ENCODE assay signal across 27 cellular contexts in the genomic region with DNA sequence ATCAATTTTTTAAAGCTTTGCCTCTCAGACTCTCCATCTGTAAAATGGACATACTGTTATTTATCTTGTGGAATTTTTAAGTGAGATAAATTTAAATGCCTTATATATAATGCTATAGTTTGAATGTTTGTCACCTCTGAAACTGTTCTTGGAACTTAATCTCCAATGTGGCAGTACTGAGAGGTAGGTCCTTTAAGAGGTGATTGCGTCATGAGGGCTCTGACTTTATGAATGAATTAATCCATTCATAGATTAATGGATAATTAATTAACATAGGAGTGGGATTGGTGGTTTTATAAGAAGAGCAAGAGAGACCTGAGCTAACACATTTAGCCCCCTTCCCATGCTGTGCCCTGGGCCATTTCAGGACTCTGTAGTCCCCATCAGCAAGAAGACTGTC.
"Had no signal": no experiment of that assay in that cellular context is flagged by ENCODE, and none has a peak within 500 bp of the region (broad histone marks: within the 10 kb centered on the region; RNA-seq: fewer than 3 reads in every experiment).

No MANE protein-coding gene starts in this region.

- ATAC-seq: stimulated activated effector memory CD8-positive, alpha-beta T cell treated with anti-CD3 and anti-CD28 coated beads, Interleukin-12 subunit alpha, Interleukin-12 subunit beta, amount 100 ng/mL, for 72 hours; stimulated activated memory B cell treated with anti-CD40 and anti-IgM and Interleukin-4, amounts not matched to agents 10 μg/mL and 1 μg/mL and 100 μg/mL, for 72 hours; stimulated activated naive B cell treated with anti-CD40 and anti-IgM and Interleukin-4, amounts not matched to agents 10 μg/mL and 1 μg/mL and 100 μg/mL, for 72 hours; stimulated activated naive CD8-positive, alpha-beta T cell treated with anti-CD3 and anti-CD28 coated beads, Interleukin-15, amount 100 ng/mL, for 72 hours; stimulated activated naive CD8-positive, alpha-beta T cell treated with anti-CD3 and anti-CD28 coated beads, Interleukin-15, Interleukin-2, amounts not matched to agents 100 U/mL and 50 U/mL, for 24 hours; upper lobe of right lung had no signal

- H3K9me3 ChIP-seq: stomach, suprapubic skin, testis, thoracic aorta, thyroid gland, tibial artery, tibial nerve, transverse colon, upper lobe of left lung, upper lobe of right lung, uterus, vagina had no signal

- FAIRE-seq: urothelium cell line had no signal

- H3K27ac ChIP-seq: stomach, suprapubic skin, testis, thoracic aorta, thyroid gland, tibial artery, tibial nerve, transverse colon, upper lobe of left lung, upper lobe of right lung, uterus, vagina had no signal

- H3K4me3 ChIP-seq: stomach, suprapubic skin, testis, thoracic aorta, thyroid gland, tibial artery, tibial nerve, transverse colon, upper lobe of left lung, upper lobe of right lung, uterus, vagina had no signal

- H3K27me3 ChIP-seq: stomach, testis, thyroid gland, tibial artery, tibial nerve, transverse colon, upper lobe of left lung, upper lobe of right lung, uterus, vagina had no signal

- H3K36me3 ChIP-seq: stomach, suprapubic skin, thoracic aorta, thyroid gland, tibial artery, tibial nerve, transverse colon, upper lobe of left lung, upper lobe of right lung, uterus, vagina had no signal

- DNase-seq: stimulated activated CD4-positive, alpha-beta T cell treated with anti-CD3 and anti-CD28 coated beads, Interleukin-2, amount 100 ng/mL, for 48 hours; stimulated activated CD4-positive, alpha-beta T cell treated with anti-CD3 and anti-CD28 coated beads, Interleukin-4, amount 100 ng/mL, for 1 hour; stimulated activated CD4-positive, alpha-beta T cell treated with anti-CD3 and anti-CD28 coated beads, Interleukin-4, amount 100 ng/mL, for 24 hours; stimulated activated CD4-positive, alpha-beta T cell treated with anti-CD3 and anti-CD28 coated beads, Interleukin-4, amount 100 ng/mL, for 4 hours; stimulated activated CD8-positive, alpha-beta memory T cell treated with anti-CD3 and anti-CD28 coated beads, Interleukin-4, amount 100 ng/mL, for 48 hours; stimulated activated naive B cell treated with anti-CD40 and anti-IgM and Interleukin-4, amounts not matched to agents 10 μg/mL and 1 μg/mL and 100 μg/mL, for 72 hours; stimulated activated naive CD4-positive, alpha-beta T cell; stimulated activated naive CD4-positive, alpha-beta T cell treated with Interleukin-2 at 50 U/mL for 16 hours; stimulated activated naive CD8-positive, alpha-beta T cell treated with anti-CD3 and anti-CD28 coated beads, Interleukin-15, amount 100 ng/mL, for 72 hours; stimulated activated naive CD8-positive, alpha-beta T cell treated with anti-CD3 and anti-CD28 coated beads, Interleukin-15, Interleukin-2, amounts not matched to agents 100 U/mL and 50 U/mL, for 24 hours; stomach; substantia nigra; testis; thyroid gland; tibial artery; transverse colon; trophoblast cell; upper lobe of left lung; upper lobe of right lung; uterus had no signal

- H3K4me1 ChIP-seq: stomach, suprapubic skin, testis, thyroid gland, tibial artery, tibial nerve, transverse colon, upper lobe of left lung, upper lobe of right lung, uterus, vagina had no signal
